ENCODE assay signal across 10 cellular contexts in genomic region chr6:56101141-56101553, GRCh38.
DNase-seq lines count a peak whose midpoint lies in the region; ATAC-seq and FAIRE-seq lines count a peak whose summit lies in the region.
"Had no signal": no experiment of that assay in that cellular context is flagged by ENCODE, and none has a peak within 500 bp of the region (broad histone marks: within the 10 kb centered on the region; RNA-seq: fewer than 3 reads in every experiment).

No MANE protein-coding gene starts in this region.

- DNase-seq in NCI-H2196 (lab: John Stamatoyannopoulos, UW; ENCODE audit: unreplicated experiment), result peak; percentile 13
- DNase-seq in NCI-H2196 treated with DMSO at 0.1 percent for 48 hours (lab: John Stamatoyannopoulos, UW; ENCODE audit: unreplicated experiment), result no peak
- DNase-seq in RCC 7860 (ENCODE audit: low spot score), result peak; percentile 75
- peak; percentile 97 for DNase-seq in stromal cell of bone marrow (ENCODE audit: low read depth)
- DNase-seq in nucleus accumbens (lab: John Stamatoyannopoulos, UW), result no peak
- no peak for DNase-seq in GDM1 (lab: John Stamatoyannopoulos, UW)
- DNase-seq: activated T-cell treated with anti-CD3 and anti-CD28 coated beads, Interleukin-2, amount 50 U/mL, for 48 hours; stomach had no signal

- FAIRE-seq in RCC 7860 (lab: Jason Lieb, UNC), result peak; percentile 90

- ATAC-seq in esophagus mucosa (peak; percentile 84), GM21717 (IDR thresholded peaks at IDR 0.05; ENCODE audit: unreplicated experiment) (no peak)

Comparison
In these comparisons a context has a peak if more than half of its experiments do, and no peak if none do; other contexts are left out.
1. DNase-seq: peak in NCI-H2196 (single experiment), RCC 7860 (single experiment) and stromal cell of bone marrow (single experiment); none in NCI-H2196 treated with DMSO at 0.1 percent for 48 hours (single experiment), nucleus accumbens (0 of 56) and GDM1 (single experiment).